ENCODE assay signal across 33 cellular contexts in genomic region chr1:34750610-34751009, GRCh38. TPM values are rescaled to one million over a fixed set of nuclear protein-coding genes. Genes with fewer than 3 reads are reported as not detected.
"Had no signal": no experiment of that assay in that cellular context is flagged by ENCODE, and none has a peak within 500 bp of the region (broad histone marks: within the 10 kb centered on the region; RNA-seq: fewer than 3 reads in every experiment).

No MANE protein-coding gene starts in this region.

- H3K36me3 ChIP-seq: ascending aorta, cardiac muscle cell, gastroesophageal sphincter, right lobe of liver, thoracic aorta, uterus had no signal

- H3K9me3 ChIP-seq: ascending aorta, gastroesophageal sphincter, right lobe of liver, thoracic aorta, uterus had no signal

- H3K4me3 ChIP-seq: ascending aorta, cardiac muscle cell, coronary artery, dorsolateral prefrontal cortex, gastroesophageal sphincter, hepatocyte, right lobe of liver, skin epidermis, thoracic aorta, uterus had no signal

- H3K27ac ChIP-seq: ascending aorta, cardiac muscle cell, coronary artery, dorsolateral prefrontal cortex, gastroesophageal sphincter, hepatocyte, right lobe of liver, skin epidermis, thoracic aorta, uterus, VCaP had no signal

- ATAC-seq: activated naive CD4-positive, alpha-beta T cell treated with anti-CD3 and anti-CD28 coated beads, Interleukin-2, amount 50 U/mL, for 72 hours; activated T-cell treated with anti-CD3 and anti-CD28 coated beads, Interleukin-2, amount 50 U/mL, for 72 hours; gastroesophageal sphincter; left colon; natural killer cell had no signal

- H2AFZ ChIP-seq: hepatocyte had no signal

- H3K27me3 ChIP-seq: ascending aorta, cardiac muscle cell, dorsolateral prefrontal cortex, hepatocyte, right lobe of liver, uterus had no signal

- H3K4me2 ChIP-seq: hepatocyte had no signal

- DNase-seq: activated CD4-positive, alpha-beta T cell treated with anti-CD3 and anti-CD28 coated beads for 4 hours; activated CD4-positive, alpha-beta T cell treated with anti-CD3 and anti-CD28 coated beads, Interleukin-2, amount 50 U/mL, for 4 hours; activated naive CD4-positive, alpha-beta T cell; activated T-cell treated with anti-CD3 and anti-CD28 coated beads for 4 hours; activated T-cell treated with anti-CD3 and anti-CD28 coated beads, Interleukin-2, amount 50 U/mL, for 72 hours; dorsolateral prefrontal cortex; effector memory CD4-positive, alpha-beta T cell; erythroblast; left colon; mammary epithelial cell; midbrain; natural killer cell; right lobe of liver; stimulated activated CD4-positive, alpha-beta T cell treated with anti-CD3 and anti-CD28 coated beads, Interleukin-12 subunit alpha, Interleukin-12 subunit beta, amount 100 ng/mL, for 4 hours; stimulated activated CD4-positive, alpha-beta T cell treated with anti-CD3 and anti-CD28 coated beads, Interleukin-4, amount 100 ng/mL, for 1 hour; T-helper 9 cell; uterus had no signal

- H3K4me1 ChIP-seq: ascending aorta, gastroesophageal sphincter, right lobe of liver, uterus had no signal

RNA-seq across cellular contexts. Expression of gene GJB5, which starts 4.2 kb away (rescaled TPM):
- total RNA-seq: activated naive CD4-positive, alpha-beta T cell treated with anti-CD3 and anti-CD28 coated beads, Interleukin-2, amount 50 U/mL, for 72 hours; activated T-cell treated with anti-CD3 and anti-CD28 coated beads, Interleukin-2, amount 50 U/mL, for 72 hours; ascending aorta; cardiac muscle cell; cerebellum; fibroblast of villous mesenchyme; left colon; liver; natural killer cell; osteocyte; posterior vena cava; right lobe of liver; subcutaneous adipose tissue; thoracic aorta had no signal
- polyA plus RNA-seq: cardiac muscle cell, liver had no signal

RNA-seq across cellular contexts. Expression of gene GJB4, which starts 8.9 kb away (rescaled TPM):
- total RNA-seq: activated naive CD4-positive, alpha-beta T cell treated with anti-CD3 and anti-CD28 coated beads, Interleukin-2, amount 50 U/mL, for 72 hours; activated T-cell treated with anti-CD3 and anti-CD28 coated beads, Interleukin-2, amount 50 U/mL, for 72 hours; ascending aorta; cardiac muscle cell; cerebellum; fibroblast of villous mesenchyme; liver; natural killer cell; osteocyte; posterior vena cava; right lobe of liver; subcutaneous adipose tissue; thoracic aorta; uterus had no signal
- polyA plus RNA-seq: cardiac muscle cell, liver had no signal

RNA-seq across cellular contexts. Expression of gene GJB3, which starts 30.4 kb away (rescaled TPM):
- total RNA-seq: activated naive CD4-positive, alpha-beta T cell treated with anti-CD3 and anti-CD28 coated beads, Interleukin-2, amount 50 U/mL, for 72 hours; activated T-cell treated with anti-CD3 and anti-CD28 coated beads, Interleukin-2, amount 50 U/mL, for 72 hours; ascending aorta; cardiac muscle cell; cerebellum; fibroblast of villous mesenchyme; natural killer cell; osteocyte; posterior vena cava; subcutaneous adipose tissue had no signal
- polyA plus RNA-seq: cardiac muscle cell had no signal

RNA-seq across cellular contexts. Expression of gene GJA4, which starts 42.2 kb away (rescaled TPM):
- total RNA-seq: fibroblast of villous mesenchyme, mammary epithelial cell, natural killer cell, osteocyte had no signal
- polyA plus RNA-seq: cardiac muscle cell, keratinocyte had no signal
